22 cellular contexts compared by ENCODE assay signal in the genomic region with DNA sequence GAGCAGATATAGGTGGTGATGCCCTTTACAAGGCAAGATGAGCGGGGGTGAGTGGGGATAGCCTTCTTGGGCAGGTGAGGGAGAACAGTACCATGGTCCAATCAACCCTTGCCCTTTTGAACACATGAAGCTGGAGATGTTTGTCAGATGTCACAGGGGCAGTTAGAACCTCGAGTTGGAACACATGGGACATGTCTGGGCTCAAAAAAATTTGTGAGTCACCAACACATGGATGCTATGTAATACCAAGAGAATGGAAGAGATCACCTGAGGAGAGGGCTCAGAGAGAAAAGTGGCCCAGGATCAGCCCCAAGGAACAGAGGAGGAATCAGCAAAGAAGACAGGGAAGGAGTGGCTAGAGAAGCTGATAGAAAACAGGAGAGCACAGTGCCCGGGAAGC. TPM values are rescaled to one million over a fixed set of nuclear protein-coding genes. Genes with fewer than 3 reads are reported as not detected.
DNase-seq lines count a peak whose midpoint lies in the region; ATAC-seq, FAIRE-seq and TF ChIP-seq lines count a peak whose summit lies in the region.
"Had no signal": no experiment of that assay in that cellular context is flagged by ENCODE, and none has a peak within 500 bp of the region (broad histone marks: within the 10 kb centered on the region; RNA-seq: fewer than 3 reads in every experiment).

No MANE protein-coding gene starts in this region.

- no peak for FAIRE-seq in keratinocyte (lab: Jason Lieb, UNC)

- H3K4me1 Mint-ChIP-seq in MCF 10A (ENCODE audit: insufficient read depth, unreplicated experiment) = peaks cover 52% of the 10 kb centered on the region
- peaks cover 37% of the 10 kb centered on the region for H3K4me1 Mint-ChIP-seq in activated naive CD8-positive, alpha-beta T cell treated with anti-CD3 and anti-CD28 coated beads, Interleukin-2, amount 10 ng/mL, durations not matched to agents 7 days and 5 days
- H3K4me1 Mint-ChIP-seq in type B pancreatic cell (ENCODE audit: unreplicated experiment) = peaks cover 20% of the 10 kb centered on the region
- H3K4me1 Mint-ChIP-seq in progenitor cell of endocrine pancreas (ENCODE audit: low read depth) = peaks cover 13% of the 10 kb centered on the region

- H3K9me1 ChIP-seq in keratinocyte (ENCODE audit: control insufficient read depth, extremely low read depth, insufficient read depth, low read length) = no peaks in the 10 kb centered on the region

- H3K36me3 Mint-ChIP-seq in MCF 10A (ENCODE audit: insufficient read depth, unreplicated experiment) = peaks cover 57% of the 10 kb centered on the region
- H3K36me3 Mint-ChIP-seq in activated naive CD8-positive, alpha-beta T cell treated with anti-CD3 and anti-CD28 coated beads, Interleukin-2, amount 10 ng/mL, durations not matched to agents 7 days and 5 days = peaks cover 52% of the 10 kb centered on the region
- peaks cover 59% of the 10 kb centered on the region for H3K36me3 Mint-ChIP-seq in type B pancreatic cell
- peaks cover 35% of the 10 kb centered on the region for H3K36me3 Mint-ChIP-seq in progenitor cell of endocrine pancreas (ENCODE audit: insufficient read depth)

- DNase-seq in MCF 10A (ENCODE audit: unreplicated experiment) (no peak), breast epithelium (ENCODE audit: low spot score in 2 of 2) (no peak), keratinocyte (ENCODE audit: low read depth, low spot score) (no peak), type B pancreatic cell (ENCODE audit: extremely low spot score, unreplicated experiment) (no peak), progenitor cell of endocrine pancreas (ENCODE audit: low spot score, unreplicated experiment) (no peak), GM19238 (ENCODE audit: insufficient read length, low spot score) (no peak), DMS53 treated with DMSO at 0.1 percent for 48 hours (lab: John Stamatoyannopoulos, UW; ENCODE audit: unreplicated experiment) (no peak)
- DNase-seq in activated naive CD8-positive, alpha-beta T cell treated with anti-CD3 and anti-CD28 coated beads, Interleukin-2, amount 10 ng/mL, durations not matched to agents 7 days and 5 days = no peak
- DNase-seq: activated effector memory CD4-positive, alpha-beta T cell treated with anti-CD3 and anti-CD28 coated beads, Interleukin-2, amount 50 U/mL, for 16 hours; COR-L47; esophagus squamous epithelium; Kasumi-1; NCI-H1105; NCI-H526 treated with DMSO at 0.1 percent for 48 hours; retina had no signal

- H3K27me3 Mint-ChIP-seq in MCF 10A (ENCODE audit: insufficient read depth, unreplicated experiment) (no peaks in the 10 kb centered on the region), type B pancreatic cell (no peaks in the 10 kb centered on the region), progenitor cell of endocrine pancreas (no peaks in the 10 kb centered on the region)
- H3K27me3 Mint-ChIP-seq in activated naive CD8-positive, alpha-beta T cell treated with anti-CD3 and anti-CD28 coated beads, Interleukin-2, amount 10 ng/mL, durations not matched to agents 7 days and 5 days = no peaks in the 10 kb centered on the region
- H3K27me3 Mint-ChIP-seq: memory B cell had no signal

- dilution Hi-C loops in keratinocyte (cut with MboI; ENCODE audit: extremely low pct_ligation_motif_present, low sequenced_read_pairs) = no loop called here

- no peak for TF ChIP-seq CTCF in MCF 10A (IDR thresholded peaks at IDR 0.05; ENCODE audit: unreplicated experiment)
- no peak for TF ChIP-seq CTCF in breast epithelium (IDR thresholded peaks at IDR 0.05)
- TF ChIP-seq CTCF in keratinocyte (optimal IDR thresholded peaks at IDR 0.05 in 1 of 3, IDR thresholded peaks at IDR 0.05 in 1 of 3, conservative IDR thresholded peaks at IDR 0.05 in 1 of 3; ENCODE audit: extremely low read depth in 1 of 3, insufficient read depth in 2 of 3, low read length in 3 of 3) = no peak
- TF ChIP-seq CTCF in type B pancreatic cell (conservative IDR thresholded peaks at IDR 0.05) = no peak
- no peak for TF ChIP-seq CTCF in progenitor cell of endocrine pancreas (IDR thresholded peaks at IDR 0.05; ENCODE audit: unreplicated experiment)

- no peaks in the 10 kb centered on the region for H3K27me3 ChIP-seq in breast epithelium
- H3K27me3 ChIP-seq in keratinocyte (ENCODE audit: control insufficient read depth, extremely low read depth, insufficient read depth, low read length) = no peaks in the 10 kb centered on the region
- H3K27me3 ChIP-seq: esophagus squamous epithelium, heart left ventricle, vagina had no signal

- H3K4me3 Mint-ChIP-seq in MCF 10A (ENCODE audit: unreplicated experiment) (peak overlapping the region; percentile 1), type B pancreatic cell (no peak overlapping the region), progenitor cell of endocrine pancreas (ENCODE audit: low read depth) (no peak overlapping the region)
- H3K4me3 Mint-ChIP-seq in activated naive CD8-positive, alpha-beta T cell treated with anti-CD3 and anti-CD28 coated beads, Interleukin-2, amount 10 ng/mL, durations not matched to agents 7 days and 5 days = no peak overlapping the region
- H3K4me3 Mint-ChIP-seq: memory B cell had no signal

- no peak overlapping the region for H3K9ac ChIP-seq in keratinocyte (ENCODE audit: control insufficient read depth, extremely low read depth, insufficient read depth, low read length)

- no TSS peak for BruUV-seq in MCF 10A (replicated peaks; lab: Mats Ljungman, UMichigan)

- peak overlapping the region; percentile 12 for H3K4me2 ChIP-seq in keratinocyte (ENCODE audit: control insufficient read depth, extremely low read depth, insufficient read depth, low read depth, low read length)

- no peak overlapping the region for H3K27ac ChIP-seq in breast epithelium
- peak overlapping the region; percentile 48 for H3K27ac ChIP-seq in keratinocyte (ENCODE audit: control insufficient read depth, insufficient read depth, low read length)
- H3K27ac ChIP-seq: esophagus squamous epithelium, heart left ventricle, vagina had no signal

- ATAC-seq in activated naive CD8-positive, alpha-beta T cell treated with anti-CD3 and anti-CD28 coated beads, Interleukin-2, amount 10 ng/mL, durations not matched to agents 7 days and 5 days (ENCODE audit: low read depth) = no peak
- ATAC-seq: HCT116, heart left ventricle, Panc1, SK-N-SH treated with all-trans-retinoic acid at 6 μM for 48 hours had no signal

- no peak for TF ChIP-seq POLR2A in breast epithelium (IDR thresholded peaks at IDR 0.05)

- H3K9me3 Mint-ChIP-seq in MCF 10A (ENCODE audit: unreplicated experiment) = peaks cover 11% of the 10 kb centered on the region
- H3K9me3 Mint-ChIP-seq in activated naive CD8-positive, alpha-beta T cell treated with anti-CD3 and anti-CD28 coated beads, Interleukin-2, amount 10 ng/mL, durations not matched to agents 7 days and 5 days = no peaks in the 10 kb centered on the region
- H3K9me3 Mint-ChIP-seq in type B pancreatic cell = peaks cover 8% of the 10 kb centered on the region
- H3K9me3 Mint-ChIP-seq in progenitor cell of endocrine pancreas (ENCODE audit: low read depth) = no peaks in the 10 kb centered on the region
- H3K9me3 Mint-ChIP-seq: memory B cell had no signal

- H3K4me1 ChIP-seq in breast epithelium (peaks cover 8 to 9% of the 10 kb centered on the region in 2 donors), keratinocyte (ENCODE audit: control insufficient read depth, extremely low read depth, insufficient read depth, low read length) (peaks cover 28% of the 10 kb centered on the region)

- CTCF ChIA-PET in MCF 10A (lab: Yijun Ruan, JAX) = interaction anchor here (0.6 to 1.9 kb wide), 6 partner anchors 12 to 432 kb away, joined by 3 to 5 read pairs (median 3); no protein-coding TSS in a partner anchor

- H3K79me2 ChIP-seq in keratinocyte (ENCODE audit: control insufficient read depth, insufficient read depth, low read length) = peaks cover 29% of the 10 kb centered on the region

- intact Hi-C loops in MCF 10A (cut with micrococcal nuclease) (no loop called here), breast epithelium (cut with DNase I; ENCODE audit: low total_unique reads) (no loop called here)

- H2AFZ ChIP-seq in keratinocyte (ENCODE audit: control insufficient read depth, low read length) = no peak overlapping the region

- peaks cover 4% of the 10 kb centered on the region for H4K20me1 ChIP-seq in keratinocyte (ENCODE audit: control insufficient read depth, extremely low read depth, insufficient read depth, low read length)

- no peaks in the 10 kb centered on the region for H3K9me3 ChIP-seq in breast epithelium
- no peaks in the 10 kb centered on the region for H3K9me3 ChIP-seq in keratinocyte (ENCODE audit: control insufficient read depth, low read depth, low read length)
- H3K9me3 ChIP-seq: esophagus squamous epithelium, heart left ventricle, vagina had no signal

- no peak overlapping the region for H3K4me3 ChIP-seq in breast epithelium
- H3K4me3 ChIP-seq in keratinocyte (ENCODE audit: control insufficient read depth in 2 of 3, extremely low read depth in 1 of 3, insufficient read depth in 2 of 3, low read depth in 1 of 3, low read length in 3 of 3) = no peak overlapping the region
- H3K4me3 ChIP-seq: esophagus squamous epithelium, heart left ventricle, vagina had no signal

- peaks cover 5% of the 10 kb centered on the region for H3K36me3 ChIP-seq in breast epithelium
- peaks cover 13 to 22% of the 10 kb centered on the region in 2 experiments for H3K36me3 ChIP-seq in keratinocyte (ENCODE audit: control insufficient read depth in 2 of 2, extremely low read depth in 1 of 2, insufficient read depth in 2 of 2, low read length in 2 of 2)

- H3K27ac Mint-ChIP-seq in MCF 10A (ENCODE audit: low read depth, unreplicated experiment) (peak overlapping the region; percentile 57), type B pancreatic cell (peak overlapping the region; percentile 44), progenitor cell of endocrine pancreas (no peak overlapping the region)
- peak overlapping the region; percentile 78 for H3K27ac Mint-ChIP-seq in activated naive CD8-positive, alpha-beta T cell treated with anti-CD3 and anti-CD28 coated beads, Interleukin-2, amount 10 ng/mL, durations not matched to agents 7 days and 5 days
- H3K27ac Mint-ChIP-seq: memory B cell had no signal

- POLR2A ChIA-PET in MCF 10A (lab: Yijun Ruan, JAX) = interaction anchor here (0.7 to 6.4 kb wide), 5 partner anchors 15 to 26 kb away, joined by 3 to 32 read pairs (median 5); partner anchors contain the start of gene HNRNPAB
- POLR2A ChIA-PET in activated naive CD8-positive, alpha-beta T cell treated with anti-CD3 and anti-CD28 coated beads, Interleukin-2, amount 10 ng/mL, durations not matched to agents 7 days and 5 days (lab: Charles Lee) = no interaction called here

RNA-seq across cellular contexts. Expression of gene PHYKPL, which starts 4.7 kb away (rescaled TPM):
- 112 and 115 TPM in 2 replicates for total RNA-seq in MCF 10A (2022)
- total RNA-seq in breast epithelium = 10 to 100 TPM; 63.4 to 94.1 (median 77.7) TPM
- total RNA-seq in activated naive CD8-positive, alpha-beta T cell treated with anti-CD3 and anti-CD28 coated beads, Interleukin-2, amount 10 ng/mL, durations not matched to agents 7 days and 5 days = 100 to 1,000 TPM; 158 to 165 TPM
- 27.6 to 53.5 TPM (median 38.8 TPM) in 3 replicates for polyA plus RNA-seq in keratinocyte
- 28.6 TPM for polyA plus RNA-seq in keratinocyte (2011; ENCODE audit: low read depth)
- 18.7 and 26.0 TPM in 2 replicates for polyA plus RNA-seq in keratinocyte (2011; cell fraction: cytosol; rRNA removed)
- 125 and 140 TPM in 2 replicates for polyA plus RNA-seq in keratinocyte (2011; cell fraction: nucleus; rRNA removed)
- polyA plus RNA-seq in keratinocyte (2012; ENCODE audit: low replicate concordance) = 24.6 and 30.8 TPM in 2 replicates
- polyA minus RNA-seq in keratinocyte = 51.8 to 71.0 TPM (median 56.9 TPM) in 3 replicates
- 24.0 TPM for polyA minus RNA-seq in keratinocyte (2011; cell fraction: cytosol; rRNA and poly(A)+ RNA removed)
- polyA minus RNA-seq in keratinocyte (2011; cell fraction: nucleus; rRNA and poly(A)+ RNA removed) = 46.8 and 59.5 TPM in 2 replicates
- total RNA-seq in type B pancreatic cell (ENCODE audit: low replicate concordance) = 52.7 and 76.2 TPM in 2 replicates
- 113 and 123 TPM in 2 replicates for total RNA-seq in progenitor cell of endocrine pancreas

RNA-seq across cellular contexts. Expression of gene HNRNPAB, which starts 23.6 kb away (rescaled TPM):
- 313 and 364 TPM in 2 replicates for total RNA-seq in MCF 10A (2022)
- 10 to 100 TPM; 56.3 to 90.5 (median 68.9) TPM for total RNA-seq in breast epithelium
- total RNA-seq in activated naive CD8-positive, alpha-beta T cell treated with anti-CD3 and anti-CD28 coated beads, Interleukin-2, amount 10 ng/mL, durations not matched to agents 7 days and 5 days = 100 to 1,000 TPM; 183 to 198 TPM
- 102 to 161 TPM (median 146 TPM) in 3 replicates for polyA plus RNA-seq in keratinocyte
- 142 TPM for polyA plus RNA-seq in keratinocyte (2011; ENCODE audit: low read depth)
- 106 and 125 TPM in 2 replicates for polyA plus RNA-seq in keratinocyte (2011; cell fraction: cytosol; rRNA removed)
- polyA plus RNA-seq in keratinocyte (2011; cell fraction: nucleus; rRNA removed) = 105 and 124 TPM in 2 replicates
- polyA plus RNA-seq in keratinocyte (2012; ENCODE audit: low replicate concordance) = 98.8 and 167 TPM in 2 replicates
- polyA minus RNA-seq in keratinocyte = 37.9 to 59.2 TPM (median 53.2 TPM) in 3 replicates
- polyA minus RNA-seq in keratinocyte (2011; cell fraction: cytosol; rRNA and poly(A)+ RNA removed) = 85.0 TPM
- 24.6 and 33.4 TPM in 2 replicates for polyA minus RNA-seq in keratinocyte (2011; cell fraction: nucleus; rRNA and poly(A)+ RNA removed)
- total RNA-seq in type B pancreatic cell (ENCODE audit: low replicate concordance) = 174 and 245 TPM in 2 replicates
- total RNA-seq in progenitor cell of endocrine pancreas = 214 and 223 TPM in 2 replicates

RNA-seq across cellular contexts. Expression of gene GMCL2, which starts 40.8 kb away (rescaled TPM):
- total RNA-seq in MCF 10A (2022) (not detected in 2 replicates), breast epithelium (not detected), type B pancreatic cell (ENCODE audit: low replicate concordance) (not detected in 2 replicates), progenitor cell of endocrine pancreas (not detected in 2 replicates)
- not detected for total RNA-seq in activated naive CD8-positive, alpha-beta T cell treated with anti-CD3 and anti-CD28 coated beads, Interleukin-2, amount 10 ng/mL, durations not matched to agents 7 days and 5 days
- polyA plus RNA-seq in keratinocyte = not detected in 3 replicates
- not detected for polyA plus RNA-seq in keratinocyte (2011; ENCODE audit: low read depth)
- polyA plus RNA-seq in keratinocyte (2011; cell fraction: cytosol; rRNA removed) = not detected in 2 replicates
- not detected in 2 replicates for polyA plus RNA-seq in keratinocyte (2011; cell fraction: nucleus; rRNA removed)
- not detected in 2 replicates for polyA plus RNA-seq in keratinocyte (2012; ENCODE audit: low replicate concordance)
- not detected in 3 replicates for polyA minus RNA-seq in keratinocyte
- not detected for polyA minus RNA-seq in keratinocyte (2011; cell fraction: cytosol; rRNA and poly(A)+ RNA removed)
- not detected in 2 replicates for polyA minus RNA-seq in keratinocyte (2011; cell fraction: nucleus; rRNA and poly(A)+ RNA removed)
- total RNA-seq: dermis microvascular lymphatic vessel endothelial cell, esophagus squamous epithelium, heart left ventricle, vagina had no signal
- polyA plus RNA-seq: heart left ventricle had no signal
